17 cellular contexts compared by ENCODE assay signal in genomic region chr13:112791662-112792440, GRCh38.
A peak's percentile ranks its signal among the peaks of the same experiment; 100 is the strongest.
DNase-seq lines count a peak whose midpoint lies in the region; ATAC-seq and TF ChIP-seq lines count a peak whose summit lies in the region.
"Had no signal": no experiment of that assay in that cellular context is flagged by ENCODE, and none has a peak within 500 bp of the region (broad histone marks: within the 10 kb centered on the region; RNA-seq: fewer than 3 reads in every experiment).

No MANE protein-coding gene starts in this region.

- DNase-seq in DMS153 treated with DMSO at 0.1 percent for 48 hours (lab: John Stamatoyannopoulos, UW; ENCODE audit: unreplicated experiment) (peak; percentile 24), NCI-H345 treated with DMSO at 0.1 percent for 48 hours (lab: John Stamatoyannopoulos, UW; ENCODE audit: unreplicated experiment) (peak; percentile 38), left lung (peak; percentile 88 to 90), amygdala (lab: John Stamatoyannopoulos, UW) (no peak), inferior parietal cortex (ENCODE audit: extremely low spot score) (no peak), cerebellar cortex (ENCODE audit: low spot score) (no peak)
- DNase-seq: activated T-cell treated with anti-CD3 and anti-CD28 coated beads, Interleukin-2, amount 50 U/mL, for 1 hour; anterior cingulate cortex; GDM1; NCI-H2081 treated with DMSO at 0.1 percent for 48 hours; OCI-M1; stimulated activated CD4-positive, alpha-beta T cell treated with anti-CD3 and anti-CD28 coated beads, Interleukin-2, amount 100 ng/mL, for 24 hours; SW 1271 had no signal

- no peak for TF ChIP-seq POLR2A in gastroesophageal sphincter (IDR thresholded peaks at IDR 0.05)

- no peaks in the 10 kb centered on the region for H3K27me3 ChIP-seq in BLaER1
- no peaks in the 10 kb centered on the region for H3K27me3 ChIP-seq in left lung
- H3K27me3 ChIP-seq in gastroesophageal sphincter = no peaks in the 10 kb centered on the region

- 83 to 93% methylated on average over 6 to 10 of the region's 20 CpGs for WGBS in gastroesophageal sphincter (ENCODE audit: low coverage in 1 of 2), 2 donors

- TF ChIP-seq CTCF in left lung (IDR thresholded peaks at IDR 0.05) = no peak
- no peak for TF ChIP-seq CTCF in gastroesophageal sphincter (IDR thresholded peaks at IDR 0.05)

- H3K4me3 ChIP-seq in BLaER1 (no peak overlapping the region), left lung (no peak overlapping the region), gastroesophageal sphincter (no peak overlapping the region)
- H3K4me3 ChIP-seq: HAP-1 had no signal

- H3K36me3 ChIP-seq in BLaER1 (peaks cover 70% of the 10 kb centered on the region), left lung (peaks cover 0 to 47% of the 10 kb centered on the region in 2 donors), gastroesophageal sphincter (peaks cover 0 to 41% of the 10 kb centered on the region in 2 donors)
- H3K36me3 ChIP-seq: HAP-1 had no signal

- H3K27ac ChIP-seq in BLaER1 (peak overlapping the region; percentile 51; the same call in 1 of the 2 replicates), left lung (peak overlapping the region; percentile 60 to 80), gastroesophageal sphincter (no peak overlapping the region)
- H3K27ac ChIP-seq: C4-2B had no signal

- H3K9me3 ChIP-seq in BLaER1 = peaks cover 32% of the 10 kb centered on the region
- no peaks in the 10 kb centered on the region for H3K9me3 ChIP-seq in left lung
- H3K9me3 ChIP-seq in gastroesophageal sphincter = no peaks in the 10 kb centered on the region
- H3K9me3 ChIP-seq: HAP-1 had no signal

- no peaks in the 10 kb centered on the region; the same call in 1 of the 2 replicates for H4K20me1 ChIP-seq in BLaER1

- H3K4me2 ChIP-seq in BLaER1 = peak overlapping the region; percentile 80

- peak; percentile 83 for ATAC-seq in left lung
- ATAC-seq in gastroesophageal sphincter = no peak

- intact Hi-C loops in left lung (cut with DNase I) = no loop called here

- peaks cover 21% of the 10 kb centered on the region for H3K4me1 ChIP-seq in BLaER1
- peaks cover 12 to 22% of the 10 kb centered on the region in 2 donors for H3K4me1 ChIP-seq in left lung
- no peaks in the 10 kb centered on the region for H3K4me1 ChIP-seq in gastroesophageal sphincter
- H3K4me1 ChIP-seq: HAP-1 had no signal

- no peak for TF ChIP-seq EP300 in gastroesophageal sphincter (IDR thresholded peaks at IDR 0.05)

- H3K9ac ChIP-seq in BLaER1 = peak overlapping the region; percentile 7; the same call in 1 of the 2 replicates

Comparison
In these comparisons a context has a peak if more than half of its experiments do, and no peak if none do; other contexts are left out.
1. H3K27ac ChIP-seq: peak in BLaER1 (single experiment) and left lung (2 of 2); none in gastroesophageal sphincter (0 of 4).
2. DNase-seq: peak in DMS153 treated with DMSO at 0.1 percent for 48 hours (single experiment), NCI-H345 treated with DMSO at 0.1 percent for 48 hours (single experiment) and left lung (2 of 2); none in amygdala (0 of 56), inferior parietal cortex (single experiment) and cerebellar cortex (single experiment).